ENCODE assay signal across 1 cellular context in the genomic region with DNA sequence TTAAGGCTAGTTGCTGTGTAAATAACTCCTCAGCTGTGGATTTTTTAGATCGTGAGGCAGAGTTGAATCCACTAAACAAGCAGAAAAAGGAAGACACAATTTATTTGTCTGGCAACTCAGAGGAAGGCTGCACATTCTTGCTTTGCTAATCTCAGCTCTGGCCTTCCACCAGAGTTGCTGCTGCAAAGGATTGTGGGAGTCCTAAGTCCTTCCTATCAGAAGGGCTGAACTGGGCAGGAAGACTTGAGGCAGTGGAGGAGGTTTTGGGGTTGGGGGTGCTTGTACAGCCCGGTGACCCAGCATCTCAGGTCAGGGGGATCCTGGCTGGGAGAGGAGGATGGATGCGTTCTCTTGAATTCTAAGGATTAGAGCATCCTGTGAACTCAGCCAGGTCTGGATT.
TF ChIP-seq lines count a peak whose summit lies in the region.

No MANE protein-coding gene starts in this region.

TF ChIP-seq in HepG2, 621 proteins besides CTCF, POLR2A, EP300 and RAD21:
- TF ChIP-seq ZNF143 (CRISPR knock-in tag; IDR thresholded peaks at IDR 0.05) (peak; percentile 54), SMAD3 (CRISPR knock-in tag; IDR thresholded peaks at IDR 0.05) (no peak)
TF ChIP-seq in HepG2: peak in this region for 1.
